Comparison of ENCODE assay signal across 17 cellular contexts in genomic region chr7:92747041-92747835, GRCh38.
DNase-seq lines count a peak whose midpoint lies in the region; ATAC-seq, FAIRE-seq and TF ChIP-seq lines count a peak whose summit lies in the region.
"Had no signal": no experiment of that assay in that cellular context is flagged by ENCODE, and none has a peak within 500 bp of the region (broad histone marks: within the 10 kb centered on the region; RNA-seq: fewer than 3 reads in every experiment).

No MANE protein-coding gene starts in this region.

- no peak for ATAC-seq in GM21390 (IDR thresholded peaks at IDR 0.05; ENCODE audit: unreplicated experiment)
- no peak for ATAC-seq in GM19397 (IDR thresholded peaks at IDR 0.05; ENCODE audit: unreplicated experiment)
- ATAC-seq: stimulated activated naive CD8-positive, alpha-beta T cell treated with anti-CD3 and anti-CD28 coated beads, Interleukin-15, Interleukin-2, amounts not matched to agents 100 U/mL and 50 U/mL, for 24 hours had no signal

- H2BK20ac ChIP-seq in H9 (ENCODE audit: low read depth, low read length, poor library complexity, severe bottlenecking): no peak overlapping the region

- no peaks in the 10 kb centered on the region for H3K79me2 ChIP-seq in H9 (ENCODE audit: insufficient read depth, low read length)

- H2AK5ac ChIP-seq in H9 (ENCODE audit: insufficient read length, low read length): no peak overlapping the region

- H4K20me1 ChIP-seq in H9 (ENCODE audit: control insufficient read depth, insufficient read depth, insufficient read length): no peaks in the 10 kb centered on the region

- H2BK5ac ChIP-seq in H9 (ENCODE audit: insufficient read length, low read length): no peak overlapping the region

- no CpG with 5 or more reads among the region's 3 CpGs for WGBS in H9 (ENCODE audit: extremely low coverage, insufficient read length, low lambda C conversion rate)

- H4K5ac ChIP-seq in H9 (ENCODE audit: insufficient read length, low read depth, low read length): no peak overlapping the region

- no peak overlapping the region for H3T11ph ChIP-seq in H9 (ENCODE audit: low read length)

- no peaks in the 10 kb centered on the region for H3K79me1 ChIP-seq in H9 (ENCODE audit: insufficient read depth, low read depth, low read length, poor library complexity, severe bottlenecking)

- H3K4me1 ChIP-seq in H9 (ENCODE audit: insufficient read depth, low read length): no peaks in the 10 kb centered on the region; the same call in 1 of the 2 replicates
- H3K4me1 ChIP-seq in SJSA1 (replicated peaks): peaks cover 70% of the 10 kb centered on the region
- H3K4me1 ChIP-seq: HAP-1 had no signal

- H3K4me3 ChIP-seq in SJSA1 (no peak overlapping the region), fibroblast of mammary gland (ENCODE audit: control insufficient read depth, low read depth, low read length) (no peak overlapping the region)
- H3K4me3 ChIP-seq: HAP-1 had no signal

- no peak overlapping the region for H2BK120ac ChIP-seq in H9 (ENCODE audit: low read depth, low read length, poor library complexity, severe bottlenecking)

- no peak overlapping the region for H3K4me2 ChIP-seq in H9 (ENCODE audit: insufficient read depth, insufficient read length, low read length)

- no peak overlapping the region for H3K23ac ChIP-seq in H9 (ENCODE audit: insufficient read length, low read depth, low read length)

- H3K27me3 Mint-ChIP-seq in H9 (ENCODE audit: low read depth): no peaks in the 10 kb centered on the region
- H3K27me3 Mint-ChIP-seq: brain, naive B cell had no signal

- peaks cover 36% of the 10 kb centered on the region for H3K36me3 ChIP-seq in SJSA1
- H3K36me3 ChIP-seq: HAP-1 had no signal

- no peaks in the 10 kb centered on the region for H3K9me3 Mint-ChIP-seq in H9
- H3K9me3 Mint-ChIP-seq: brain, naive B cell had no signal

- no peak overlapping the region for H2AFZ ChIP-seq in H9 (ENCODE audit: low read length)

- H2BK15ac ChIP-seq in H9 (ENCODE audit: low read depth, low read length): no peak overlapping the region

- H3K4me3 Mint-ChIP-seq in H9: no peak overlapping the region
- H3K4me3 Mint-ChIP-seq: brain had no signal

- peak overlapping the region; percentile 41 to 59 (median 49); a peak in 5 of 7 replicates for H3K27ac Mint-ChIP-seq in H9

- TF ChIP-seq CTCF in H9 (conservative IDR thresholded peaks at IDR 0.05): no peak
- no peak for TF ChIP-seq CTCF in fibroblast of mammary gland (conservative IDR thresholded peaks at IDR 0.05; ENCODE audit: control insufficient read depth, insufficient read depth, low read depth, low read length)

- H3K4ac ChIP-seq in H9 (ENCODE audit: low read depth, low read length): no peak overlapping the region

- no peak overlapping the region for H4K8ac ChIP-seq in H9 (replicated peaks; ENCODE audit: insufficient read length, low read depth, low read length)

- no peak overlapping the region for H2BK12ac ChIP-seq in H9 (ENCODE audit: insufficient read length, low read depth, low read length)

- H3K27ac ChIP-seq in H9 (ENCODE audit: insufficient read length, low read depth, low read length) (no peak overlapping the region), SJSA1 (peak overlapping the region; percentile 98)

- H3K27me3 ChIP-seq in H9 (ENCODE audit: insufficient read depth, low read length) (no peaks in the 10 kb centered on the region), SJSA1 (replicated peaks) (no peaks in the 10 kb centered on the region)

- H3K9me3 ChIP-seq in H9 (ENCODE audit: control insufficient read depth, low read depth, low read length) (no peaks in the 10 kb centered on the region), SJSA1 (replicated peaks) (0 out of 2 replicates have a peak, but pooled peaks cover 4% of the 10 kb centered on the region)
- H3K9me3 ChIP-seq: HAP-1 had no signal

- H3K9ac ChIP-seq in H9 (ENCODE audit: extremely low read depth, insufficient read length, low read length): no peak overlapping the region

- peaks cover 31 to 33% of the 10 kb centered on the region in 2 experiments for H3K4me1 Mint-ChIP-seq in H9

- no peak overlapping the region for H3K14ac ChIP-seq in H9 (ENCODE audit: insufficient read depth, low read length)

- no peak overlapping the region for H3K18ac ChIP-seq in H9 (ENCODE audit: insufficient read length, low read depth, low read length)

- H3K36me3 Mint-ChIP-seq in H9 (ENCODE audit: insufficient read depth in 1 of 3, low read depth in 3 of 3): peaks cover 0 to 9% (median 2%) of the 10 kb centered on the region in 3 experiments; a peak in 3 of 7 replicates

- no peak for FAIRE-seq in GM19239 (lab: Jason Lieb, UNC)
- FAIRE-seq: GM18507 had no signal

- no peak overlapping the region for H3K56ac ChIP-seq in H9 (ENCODE audit: insufficient read length, low read depth, low read length)

- H3K23me2 ChIP-seq in H9 (ENCODE audit: insufficient read length, low read depth, low read length, poor library complexity, severe bottlenecking): no peaks in the 10 kb centered on the region

- no peak overlapping the region for H4K91ac ChIP-seq in H9 (ENCODE audit: insufficient read length, low read depth, low read length)

- DNase-seq in AG08395 (ENCODE audit: low spot score) (peak; percentile 23), H9 (no peak), SJSA1 (ENCODE audit: low read depth in 1 of 2, low spot score in 2 of 2) (peak in 1 of 2 experiments; percentile 76), fibroblast of mammary gland (ENCODE audit: low read depth) (peak; percentile 56), NCI-H748 (lab: John Stamatoyannopoulos, UW; ENCODE audit: unreplicated experiment) (no peak), GM19239 (ENCODE audit: insufficient read length, low spot score) (no peak)
- DNase-seq: activated CD4-positive, CD25-positive, alpha-beta regulatory T cell; C1 segment of cervical spinal cord; effector memory CD4-positive, alpha-beta T cell; naive B cell; NCI-H2081 treated with DMSO at 0.1 percent for 48 hours; stimulated activated naive CD8-positive, alpha-beta T cell treated with anti-CD3 and anti-CD28 coated beads, Interleukin-15, Interleukin-2, amounts not matched to agents 100 U/mL and 50 U/mL, for 24 hours had no signal

Comparison
In these comparisons a context has a peak if more than half of its experiments do, and no peak if none do; other contexts are left out.
1. DNase-seq: peak in AG08395 (single experiment) and fibroblast of mammary gland (single experiment); none in H9 (single experiment), NCI-H748 (single experiment) and GM19239 (single experiment).